Comparison of ENCODE assay signal across 8 cellular contexts in genomic region chr4:151801547-151802516, GRCh38. TPM values are rescaled to one million over a fixed set of nuclear protein-coding genes. Genes with fewer than 3 reads are reported as not detected.
DNase-seq lines count a peak whose midpoint lies in the region; ATAC-seq, FAIRE-seq and TF ChIP-seq lines count a peak whose summit lies in the region.

No MANE protein-coding gene starts in this region.

- H3K27me3 ChIP-seq in body of pancreas = no peaks in the 10 kb centered on the region
- H3K27me3 ChIP-seq in lung (ENCODE audit: control insufficient read depth, insufficient read depth) = no peaks in the 10 kb centered on the region

- FAIRE-seq in TTC549 (lab: Jason Lieb, UNC) = peak; percentile 80

- no peak for TF ChIP-seq POLR2A in body of pancreas (IDR thresholded peaks at IDR 0.05)

- DNase-seq in NCI-H1694 treated with DMSO at 0.1 percent for 48 hours (lab: John Stamatoyannopoulos, UW) = peak; percentile 20
- no peak for DNase-seq in NCI-H1694 (lab: John Stamatoyannopoulos, UW)
- peak in 44 of 76 experiments; percentile 2 to 57 (median 21) for DNase-seq in HUDEP-2 (lab: John Stamatoyannopoulos, UW; ENCODE audit: unreplicated experiment in 76 of 76)
- peak; percentile 39 to 53 (median 42) for DNase-seq in body of pancreas
- DNase-seq in lung (ENCODE audit: low spot score) = peak; percentile 44
- peak; percentile 7 to 27 for DNase-seq in stimulated activated CD8-positive, alpha-beta memory T cell treated with anti-CD3 and anti-CD28 coated beads, Interleukin-7, amount 100 ng/mL, for 1 hour (ENCODE audit: low read depth in 2 of 2)
- DNase-seq in DMS79 (lab: John Stamatoyannopoulos, UW) = no peak

- WGBS in body of pancreas, 2 donors = 36% methylated on average over 15 of the region's 15 CpGs
- 60 to 70% methylated on average over 15 of the region's 15 CpGs for WGBS in lung, 2 donors

- no peak overlapping the region for H3K27ac ChIP-seq in body of pancreas
- no peak overlapping the region for H3K27ac ChIP-seq in lung (ENCODE audit: low read depth in 1 of 2, low read length in 1 of 2)

- ATAC-seq in body of pancreas = peak; percentile 40
- ATAC-seq in lung (ENCODE audit: insufficient read depth, low FRiP score) = no peak

- H3K4me3 ChIP-seq in body of pancreas (no peak overlapping the region), lung (no peak overlapping the region)

- TF ChIP-seq CTCF in body of pancreas (IDR thresholded peaks at IDR 0.05) (peak; percentile 55 to 96 (median 62)), lung (IDR thresholded peaks at IDR 0.05; ENCODE audit: control extremely low read depth, extremely low read depth) (peak; percentile 45)

- no peaks in the 10 kb centered on the region for H3K36me3 ChIP-seq in body of pancreas (replicated peaks in 1 of 2; ENCODE audit: insufficient read depth in 1 of 2, low read depth in 2 of 2)
- no peaks in the 10 kb centered on the region for H3K36me3 ChIP-seq in lung (ENCODE audit: control insufficient read depth in 2 of 2, insufficient read depth in 2 of 2, low read length in 2 of 2)

- H3K9me3 ChIP-seq in body of pancreas (no peaks in the 10 kb centered on the region), lung (ENCODE audit: control insufficient read depth in 2 of 2, insufficient read depth in 1 of 2, low read length in 1 of 2) (no peaks in the 10 kb centered on the region)

- intact Hi-C loops in body of pancreas (cut with DNase I) = no loop called here

- no peaks in the 10 kb centered on the region for H3K4me1 ChIP-seq in body of pancreas
- no peaks in the 10 kb centered on the region for H3K4me1 ChIP-seq in lung (ENCODE audit: control insufficient read depth in 2 of 2, insufficient read depth in 2 of 2, low read length in 2 of 2)

RNA-seq across cellular contexts. Expression of gene GATB, which starts 41.0 kb away (rescaled TPM):
- 1 to 10 TPM; 5.6 to 7.3 TPM for total RNA-seq in body of pancreas
- 10 to 100 TPM; 14.3 to 16.8 TPM for total RNA-seq in lung
- 10 to 100 TPM; 11.0 to 18.4 TPM for polyA plus RNA-seq in lung

Comparison
In these comparisons a context has a peak if more than half of its experiments do, and no peak if none do; other contexts are left out.
1. DNase-seq: peak in NCI-H1694 treated with DMSO at 0.1 percent for 48 hours (single experiment), HUDEP-2 (44 of 76), body of pancreas (4 of 4), lung (single experiment) and stimulated activated CD8-positive, alpha-beta memory T cell treated with anti-CD3 and anti-CD28 coated beads, Interleukin-7, amount 100 ng/mL, for 1 hour (2 of 2); none in NCI-H1694 (single experiment) and DMS79 (single experiment).